ENCODE assay signal across 8 cellular contexts in the genomic region with DNA sequence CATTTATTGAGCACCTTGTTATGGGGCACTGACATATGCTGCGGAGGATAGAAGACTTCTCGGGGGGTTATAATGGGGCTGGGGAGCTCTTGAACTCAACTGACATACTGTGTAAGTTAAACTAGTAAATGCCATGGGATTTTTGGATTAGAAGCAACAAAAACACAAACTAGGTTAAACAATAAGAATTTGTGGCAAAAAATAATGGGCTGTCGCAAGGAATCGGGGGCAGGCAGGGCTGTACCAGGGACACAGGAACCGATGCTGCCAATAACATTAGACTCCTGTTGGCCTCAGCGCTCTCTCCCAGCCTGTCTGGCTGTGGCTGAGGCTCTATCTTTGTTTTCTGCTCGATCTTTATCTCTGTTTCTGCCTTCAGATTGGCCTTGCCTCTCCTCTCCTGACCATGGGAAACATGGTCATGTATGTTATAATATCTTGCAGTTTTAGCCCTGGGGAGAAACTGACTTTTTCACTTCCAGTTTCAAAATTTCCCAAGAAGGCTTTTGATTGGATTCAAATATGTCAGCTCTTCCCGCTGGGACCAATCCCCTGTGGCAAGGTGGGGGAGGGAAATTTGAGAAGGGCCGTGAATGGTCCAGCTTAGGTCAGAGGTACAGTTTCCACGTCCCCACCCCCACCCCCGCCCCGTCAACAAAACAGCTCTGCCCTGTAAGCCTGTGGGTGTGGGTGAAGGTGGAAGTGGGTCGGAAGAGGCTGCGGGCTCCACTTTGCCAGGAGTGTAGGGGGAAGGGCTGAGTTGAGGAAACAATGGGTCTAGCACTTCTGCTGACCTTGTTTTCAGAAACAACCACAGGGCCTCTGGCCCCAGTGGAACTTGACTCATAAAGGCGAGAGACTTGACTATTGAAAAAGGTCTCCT.
A peak's percentile ranks its signal among the peaks of the same experiment; 100 is the strongest.
DNase-seq lines count a peak whose midpoint lies in the region; ATAC-seq and TF ChIP-seq lines count a peak whose summit lies in the region.

No MANE protein-coding gene starts in this region.

- peak in 1 of 2 donors; percentile 66 for TF ChIP-seq EP300 in tibial nerve (IDR thresholded peaks at IDR 0.05)

- WGBS in tibial nerve, 2 donors, result 7 to 8% methylated on average over 15 of the region's 15 CpGs

- peak; percentile 49 for ATAC-seq in HG03354 (IDR thresholded peaks at IDR 0.05; ENCODE audit: poor library complexity, severe bottlenecking, unreplicated experiment)
- peak; percentile 74 for ATAC-seq in activated T-helper 17 cell treated with anti-CD3 and anti-CD28 coated beads, Interleukin-2, amount 50 U/mL, for 72 hours (replicated peaks)

- DNase-seq in BE2C (peak; percentile 73), fibroblast of the aortic adventitia (ENCODE audit: low read depth) (peak; percentile 92), neural crest cell (ENCODE audit: low read depth, low spot score) (peak; percentile 36), tibial nerve (ENCODE audit: low spot score in 2 of 2) (peak in 1 of 2 donors; percentile 53)

- TF ChIP-seq POLR2A in GM19099 (IDR thresholded peaks at IDR 0.05; ENCODE audit: extremely low read depth, insufficient read length, low read depth), result peak; percentile 60
- no peak for TF ChIP-seq POLR2A in tibial nerve (IDR thresholded peaks at IDR 0.05)

- H3K27me3 ChIP-seq in BE2C (no peaks in the 10 kb centered on the region), tibial nerve (no peaks in the 10 kb centered on the region)

- H3K36me3 Mint-ChIP-seq in activated T-helper 17 cell treated with anti-CD3 and anti-CD28 coated beads, Interleukin-2, amount 50 U/mL, for 72 hours (ENCODE audit: low read depth), result peaks cover 22% of the 10 kb centered on the region
- H3K36me3 Mint-ChIP-seq in neural crest cell (ENCODE audit: low read depth), result no peaks in the 10 kb centered on the region

- peaks cover 40% of the 10 kb centered on the region for H3K4me1 Mint-ChIP-seq in activated T-helper 17 cell treated with anti-CD3 and anti-CD28 coated beads, Interleukin-2, amount 50 U/mL, for 72 hours
- peaks cover 69% of the 10 kb centered on the region for H3K4me1 Mint-ChIP-seq in neural crest cell

- no peaks in the 10 kb centered on the region for H3K9me3 Mint-ChIP-seq in activated T-helper 17 cell treated with anti-CD3 and anti-CD28 coated beads, Interleukin-2, amount 50 U/mL, for 72 hours
- H3K9me3 Mint-ChIP-seq in neural crest cell, result no peaks in the 10 kb centered on the region

- no peaks in the 10 kb centered on the region for H3K36me3 ChIP-seq in BE2C
- no peaks in the 10 kb centered on the region for H3K36me3 ChIP-seq in tibial nerve

- H3K4me3 Mint-ChIP-seq in activated T-helper 17 cell treated with anti-CD3 and anti-CD28 coated beads, Interleukin-2, amount 50 U/mL, for 72 hours, result peak overlapping the region; percentile 78
- peak overlapping the region; percentile 84 for H3K4me3 Mint-ChIP-seq in neural crest cell

- peak overlapping the region; percentile 56 for H3K4me3 ChIP-seq in BE2C (ENCODE audit: low read depth, low read length)
- H3K4me3 ChIP-seq in fibroblast of the aortic adventitia (ENCODE audit: low read depth, low read length), result peak overlapping the region; percentile 48
- H3K4me3 ChIP-seq in tibial nerve, result peak overlapping the region; percentile 3 to 54 (median 28)

- H3K27ac Mint-ChIP-seq in activated T-helper 17 cell treated with anti-CD3 and anti-CD28 coated beads, Interleukin-2, amount 50 U/mL, for 72 hours, result peak overlapping the region; percentile 98
- H3K27ac Mint-ChIP-seq in neural crest cell (ENCODE audit: unreplicated experiment), result peak overlapping the region; percentile 96

- H3K27ac ChIP-seq in tibial nerve, result peak overlapping the region; percentile 72 to 94 (median 86)

- H3K9me3 ChIP-seq in BE2C (no peaks in the 10 kb centered on the region), tibial nerve (no peaks in the 10 kb centered on the region)

- H3K4me1 ChIP-seq in BE2C, result peaks cover 33% of the 10 kb centered on the region
- peaks cover 4 to 61% (median 35%) of the 10 kb centered on the region in 4 donors for H3K4me1 ChIP-seq in tibial nerve

- H3K27me3 Mint-ChIP-seq in activated T-helper 17 cell treated with anti-CD3 and anti-CD28 coated beads, Interleukin-2, amount 50 U/mL, for 72 hours, result no peaks in the 10 kb centered on the region
- peaks cover 11% of the 10 kb centered on the region for H3K27me3 Mint-ChIP-seq in neural crest cell (ENCODE audit: low read depth)

- TF ChIP-seq CTCF in BE2C (IDR thresholded peaks at IDR 0.05; ENCODE audit: low read depth, low read length) (no peak), fibroblast of the aortic adventitia (IDR thresholded peaks at IDR 0.05; ENCODE audit: insufficient read depth, low read length) (no peak), neural crest cell (conservative IDR thresholded peaks at IDR 0.05) (no peak), tibial nerve (IDR thresholded peaks at IDR 0.05) (no peak)

TF ChIP-seq in PFSK-1, 5 proteins besides CTCF, POLR2A, EP300 and RAD21:
- no peak; the same call in 1 of the 2 replicates for TF ChIP-seq SIN3A (IDR thresholded peaks at IDR 0.05; ENCODE audit: borderline replicate concordance, insufficient read depth, low read length)
- 0 out of 2 replicates have a peak, but pooled peaks have one; percentile 9 for TF ChIP-seq TAF1 (IDR thresholded peaks at IDR 0.05; ENCODE audit: borderline replicate concordance, insufficient read depth, low read length)
